ENCODE assay signal across 27 cellular contexts in the genomic region with DNA sequence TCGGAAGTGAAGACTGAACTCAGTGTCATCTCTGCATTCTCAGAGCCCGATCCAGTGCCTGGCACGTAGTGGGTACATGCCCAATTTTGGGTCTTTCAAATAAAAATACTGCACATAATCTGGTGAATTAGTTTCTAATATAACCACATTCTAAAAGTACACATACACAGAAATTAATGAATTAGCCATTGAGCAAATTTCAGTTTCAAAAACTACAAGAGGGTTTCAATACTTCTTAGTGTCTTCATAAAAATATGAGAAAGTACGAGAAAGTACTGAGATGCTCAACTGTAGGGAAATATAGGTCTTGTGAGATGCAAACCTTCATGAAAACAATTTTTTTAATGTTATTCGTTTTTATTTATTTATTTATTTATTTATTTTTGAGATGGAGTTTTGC.
"Had no signal": no experiment of that assay in that cellular context is flagged by ENCODE, and none has a peak within 500 bp of the region (broad histone marks: within the 10 kb centered on the region; RNA-seq: fewer than 3 reads in every experiment).

No MANE protein-coding gene starts in this region.

- H3K9me3 Mint-ChIP-seq: activated CD4-positive, alpha-beta memory T cell treated with anti-CD3 and anti-CD28 coated beads, Interleukin-2, amount 10 ng/mL, durations not matched to agents 7 days and 5 days; activated CD4-positive, alpha-beta T cell treated with anti-CD3 and anti-CD28 coated beads, Interleukin-2, amount 10 ng/mL, durations not matched to agents 7 days and 5 days; activated T-cell treated with anti-CD3 and anti-CD28 coated beads, Interleukin-2, amount 50 U/mL, for 4 hours; activated T-helper 17 cell treated with anti-CD3 and anti-CD28 coated beads, Interleukin-2, amount 50 U/mL, for 72 hours; central memory CD8-positive, alpha-beta T cell; effector memory CD8-positive, alpha-beta T cell; WTC11 had no signal

- H3K4me3 Mint-ChIP-seq: activated CD4-positive, alpha-beta memory T cell treated with anti-CD3 and anti-CD28 coated beads, Interleukin-2, amount 10 ng/mL, durations not matched to agents 7 days and 5 days; activated CD4-positive, alpha-beta T cell treated with anti-CD3 and anti-CD28 coated beads, Interleukin-2, amount 10 ng/mL, durations not matched to agents 7 days and 5 days; activated naive CD8-positive, alpha-beta T cell; activated T-cell treated with anti-CD3 and anti-CD28 coated beads, Interleukin-2, amount 50 U/mL, for 4 hours; activated T-helper 17 cell treated with anti-CD3 and anti-CD28 coated beads, Interleukin-2, amount 50 U/mL, for 72 hours; central memory CD8-positive, alpha-beta T cell; effector memory CD8-positive, alpha-beta T cell; WTC11 had no signal

- H3K4me1 Mint-ChIP-seq: activated CD4-positive, alpha-beta memory T cell treated with anti-CD3 and anti-CD28 coated beads, Interleukin-2, amount 10 ng/mL, durations not matched to agents 7 days and 5 days; activated CD4-positive, alpha-beta T cell treated with anti-CD3 and anti-CD28 coated beads, Interleukin-2, amount 10 ng/mL, durations not matched to agents 7 days and 5 days; activated T-helper 17 cell treated with anti-CD3 and anti-CD28 coated beads, Interleukin-2, amount 50 U/mL, for 72 hours; central memory CD8-positive, alpha-beta T cell had no signal

- H3K36me3 Mint-ChIP-seq: activated naive CD8-positive, alpha-beta T cell had no signal

- DNase-seq: activated CD4-positive, alpha-beta memory T cell treated with anti-CD3 and anti-CD28 coated beads, Interleukin-2, amount 10 ng/mL, durations not matched to agents 7 days and 5 days; activated CD4-positive, alpha-beta T cell treated with anti-CD3 and anti-CD28 coated beads for 1 hour; activated CD4-positive, alpha-beta T cell treated with anti-CD3 and anti-CD28 coated beads for 4 hours; activated CD4-positive, alpha-beta T cell treated with anti-CD3 and anti-CD28 coated beads, Interleukin-2, amount 10 ng/mL, durations not matched to agents 7 days and 5 days; activated CD4-positive, alpha-beta T cell treated with anti-CD3 and anti-CD28 coated beads, Interleukin-2, amount 50 U/mL, for 4 hours; activated CD8-positive, alpha-beta memory T cell treated with anti-CD3 and anti-CD28 coated beads for 24 hours; activated effector memory CD4-positive, alpha-beta T cell treated with Interleukin-2 at 50 U/mL for 16 hours; activated gamma-delta T cell treated with Interleukin-2 at 50 U/mL for 16 hours; activated naive CD4-positive, alpha-beta T cell treated with anti-CD3 and anti-CD28 coated beads, Interleukin-2, amount 50 U/mL, for 16 hours; activated naive CD4-positive, alpha-beta T cell treated with Interleukin-2 at 50 U/mL for 16 hours; activated T-cell treated with anti-CD3 and anti-CD28 coated beads, Interleukin-2, amount 50 U/mL, for 4 hours; amniotic stem cell; anterior cingulate cortex; brain microvascular endothelial cell; dermis blood vessel endothelial cell; effector CD4-positive, alpha-beta T cell; effector memory CD8-positive, alpha-beta T cell; erythroblast; foreskin keratinocyte; gastrocnemius medialis; glutamatergic neuron; heart left ventricle; hypothalamus had no signal

- H3K27ac Mint-ChIP-seq: activated CD4-positive, alpha-beta memory T cell treated with anti-CD3 and anti-CD28 coated beads, Interleukin-2, amount 10 ng/mL, durations not matched to agents 7 days and 5 days; activated CD4-positive, alpha-beta T cell treated with anti-CD3 and anti-CD28 coated beads, Interleukin-2, amount 10 ng/mL, durations not matched to agents 7 days and 5 days; activated naive CD8-positive, alpha-beta T cell; activated T-helper 17 cell treated with anti-CD3 and anti-CD28 coated beads, Interleukin-2, amount 50 U/mL, for 72 hours; effector memory CD8-positive, alpha-beta T cell had no signal

- ATAC-seq: activated T-cell treated with anti-CD3 and anti-CD28 coated beads, Interleukin-2, amount 50 U/mL, for 4 hours; activated T-helper 17 cell treated with anti-CD3 and anti-CD28 coated beads, Interleukin-2, amount 50 U/mL, for 72 hours; effector memory CD8-positive, alpha-beta T cell; foreskin keratinocyte; gastrocnemius medialis; heart left ventricle; WTC11 had no signal
